ENCODE assay signal across 14 cellular contexts in genomic region chr3:102299125-102299877, GRCh38.
DNase-seq lines count a peak whose midpoint lies in the region; ATAC-seq and TF ChIP-seq lines count a peak whose summit lies in the region.
"Had no signal": no experiment of that assay in that cellular context is flagged by ENCODE, and none has a peak within 500 bp of the region (broad histone marks: within the 10 kb centered on the region; RNA-seq: fewer than 3 reads in every experiment).

No MANE protein-coding gene starts in this region.

- peaks cover 16% of the 10 kb centered on the region for H3K4me1 Mint-ChIP-seq in activated CD8-positive, alpha-beta memory T cell treated with anti-CD3 and anti-CD28 coated beads, Interleukin-2, amount 10 ng/mL, durations not matched to agents 7 days and 5 days

- intact Hi-C loops in lower leg skin (cut with DNase I; ENCODE audit: low total_unique reads) = no loop called here

- no peak overlapping the region for H3K4me3 Mint-ChIP-seq in activated CD8-positive, alpha-beta memory T cell treated with anti-CD3 and anti-CD28 coated beads, Interleukin-2, amount 10 ng/mL, durations not matched to agents 7 days and 5 days

- WGBS in lower leg skin, 2 donors = 88 to 93% methylated on average over 3 of the region's 3 CpGs

- H3K27me3 ChIP-seq in MG63 = peaks cover 1% of the 10 kb centered on the region; the same call in 1 of the 2 replicates

- peaks cover 11% of the 10 kb centered on the region for H3K27me3 Mint-ChIP-seq in activated CD8-positive, alpha-beta memory T cell treated with anti-CD3 and anti-CD28 coated beads, Interleukin-2, amount 10 ng/mL, durations not matched to agents 7 days and 5 days

- no peak for TF ChIP-seq CTCF in HEK293 (tag by site-specific recombination; IDR thresholded peaks at IDR 0.05)
- TF ChIP-seq CTCF in lower leg skin (IDR thresholded peaks at IDR 0.05) = no peak

- H3K27ac ChIP-seq in HEK293 (ENCODE audit: extremely low read depth, low read depth, low read length) = no peak overlapping the region

- H3K36me3 Mint-ChIP-seq in activated CD8-positive, alpha-beta memory T cell treated with anti-CD3 and anti-CD28 coated beads, Interleukin-2, amount 10 ng/mL, durations not matched to agents 7 days and 5 days = no peaks in the 10 kb centered on the region

- no peak overlapping the region for H3K27ac Mint-ChIP-seq in activated CD8-positive, alpha-beta memory T cell treated with anti-CD3 and anti-CD28 coated beads, Interleukin-2, amount 10 ng/mL, durations not matched to agents 7 days and 5 days

- no peak for ATAC-seq in activated CD8-positive, alpha-beta memory T cell treated with anti-CD3 and anti-CD28 coated beads, Interleukin-2, amount 10 ng/mL, durations not matched to agents 7 days and 5 days
- ATAC-seq: left cardiac atrium had no signal

- POLR2A ChIA-PET in HEK293 (lab: Yijun Ruan, JAX) = no interaction called here

- H3K4me1 ChIP-seq in HEK293 (ENCODE audit: control insufficient read depth, insufficient read depth, low read length) = 0 out of 2 replicates have a peak, but pooled peaks cover 5% of the 10 kb centered on the region

- no peak for TF ChIP-seq POLR2A in lower leg skin (IDR thresholded peaks at IDR 0.05)

- CTCF ChIA-PET in activated CD8-positive, alpha-beta memory T cell treated with anti-CD3 and anti-CD28 coated beads, Interleukin-2, amount 10 ng/mL, durations not matched to agents 7 days and 5 days (lab: Charles Lee) = no interaction called here
- CTCF ChIA-PET in HEK293 (lab: Yijun Ruan, JAX) = no interaction called here

- H3K9me3 ChIP-seq in HEK293 (ENCODE audit: control insufficient read depth, insufficient read depth, low read depth, low read length) (no peaks in the 10 kb centered on the region), MG63 (no peaks in the 10 kb centered on the region)

- H3K36me3 ChIP-seq in HEK293 (ENCODE audit: control insufficient read depth in 2 of 2, insufficient read depth in 1 of 2, low read length in 2 of 2) (no peaks in the 10 kb centered on the region), MG63 (no peaks in the 10 kb centered on the region)

- H3K4me3 ChIP-seq in HEK293 (ENCODE audit: low read depth, low read length) = no peak overlapping the region
- no peak overlapping the region for H3K4me3 ChIP-seq in MG63
- no peak overlapping the region for H3K4me3 ChIP-seq in lower leg skin (ENCODE audit: low read depth, poor library complexity, severe bottlenecking)

- DNase-seq in activated CD8-positive, alpha-beta memory T cell treated with anti-CD3 and anti-CD28 coated beads, Interleukin-2, amount 10 ng/mL, durations not matched to agents 7 days and 5 days = peak; percentile 46
- no peak for DNase-seq in activated CD8-positive, alpha-beta memory T cell treated with anti-CD3 and anti-CD28 coated beads, Interleukin-2, amount 50 U/mL, for 4 hours
- DNase-seq in RKO (ENCODE audit: low spot score) (peak; percentile 3), renal cortical epithelial cell (ENCODE audit: low read depth) (peak; percentile 58), MG63 (no peak), lower leg skin (ENCODE audit: low spot score in 2 of 2) (no peak), NCI-H69 (lab: John Stamatoyannopoulos, UW) (no peak)
- DNase-seq: activated gamma-delta T cell; caudate nucleus; left cardiac atrium; NCI-H2081 treated with DMSO at 0.1 percent for 48 hours; stimulated activated CD4-positive, alpha-beta T cell treated with anti-CD3 and anti-CD28 coated beads, Interleukin-2, amount 100 ng/mL, for 24 hours; trophoblast cell had no signal

- H3K9me3 Mint-ChIP-seq in activated CD8-positive, alpha-beta memory T cell treated with anti-CD3 and anti-CD28 coated beads, Interleukin-2, amount 10 ng/mL, durations not matched to agents 7 days and 5 days (ENCODE audit: low read depth) = no peaks in the 10 kb centered on the region

TF ChIP-seq in HEK293, 187 proteins besides CTCF, POLR2A, EP300 and RAD21:
- TF ChIP-seq ZNF600 (tag by site-specific recombination; IDR thresholded peaks at IDR 0.05) = no peak
- peak; percentile 37; the same call in 1 of the 2 replicates for TF ChIP-seq SCRT2 (tag by site-specific recombination; IDR thresholded peaks at IDR 0.05)
- TF ChIP-seq ZNF335 (tag by site-specific recombination; conservative IDR thresholded peaks at IDR 0.05) = no peak

Comparison
In these comparisons a context has a peak if more than half of its experiments do, and no peak if none do; other contexts are left out.
1. DNase-seq: peak in activated CD8-positive, alpha-beta memory T cell treated with anti-CD3 and anti-CD28 coated beads, Interleukin-2, amount 10 ng/mL, durations not matched to agents 7 days and 5 days (single experiment), RKO (single experiment) and renal cortical epithelial cell (single experiment); none in activated CD8-positive, alpha-beta memory T cell treated with anti-CD3 and anti-CD28 coated beads, Interleukin-2, amount 50 U/mL, for 4 hours (single experiment), MG63 (single experiment), lower leg skin (0 of 2) and NCI-H69 (single experiment).